In the genomic region with DNA sequence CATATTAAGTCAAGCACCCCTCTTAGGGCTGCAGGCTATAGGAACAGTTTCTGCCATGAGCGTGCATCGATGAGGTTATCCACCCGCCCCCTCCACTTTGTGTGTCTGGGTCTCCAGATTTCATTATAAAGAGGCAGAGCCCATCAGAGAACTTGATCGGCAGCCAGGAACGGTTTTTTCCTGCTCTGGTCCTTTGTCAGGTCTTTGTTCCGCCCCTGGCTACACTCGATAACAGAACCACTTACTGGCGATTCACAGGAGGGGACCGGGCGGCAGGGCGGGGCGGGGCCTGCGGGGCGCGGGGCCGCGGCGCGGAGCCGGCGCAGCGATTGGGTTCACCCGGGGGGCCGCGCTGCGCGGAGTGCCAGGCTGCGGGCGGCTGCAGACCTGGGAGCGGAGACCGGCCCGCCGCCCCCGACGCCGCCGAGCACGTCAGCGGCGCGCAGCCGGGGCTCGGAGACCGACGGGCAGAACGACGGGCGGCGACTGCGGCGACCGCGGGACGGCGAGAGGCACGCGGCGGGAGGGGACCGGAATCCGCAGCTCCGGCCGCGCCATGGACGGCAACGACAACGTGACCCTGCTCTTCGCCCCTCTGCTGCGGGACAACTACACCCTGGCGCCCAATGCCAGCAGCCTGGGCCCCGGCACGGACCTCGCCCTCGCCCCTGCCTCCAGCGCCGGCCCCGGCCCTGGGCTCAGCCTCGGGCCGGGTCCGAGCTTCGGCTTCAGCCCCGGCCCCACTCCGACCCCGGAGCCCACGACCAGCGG, we compare ENCODE assay signal across 9 cellular contexts. TPM values are rescaled to one million over a fixed set of nuclear protein-coding genes. Genes with fewer than 3 reads are reported as not detected.
A peak's percentile ranks its signal among the peaks of the same experiment; 100 is the strongest.
DNase-seq lines count a peak whose midpoint lies in the region; ATAC-seq, FAIRE-seq and TF ChIP-seq lines count a peak whose summit lies in the region.
"Had no signal": no experiment of that assay in that cellular context is flagged by ENCODE, and none has a peak within 500 bp of the region (broad histone marks: within the 10 kb centered on the region; RNA-seq: fewer than 3 reads in every experiment).

Gene SLC10A4, plus strand, starts transcription at position 338 of the 771 bp plus-strand sequence. Its CDS starts 219 bp downstream, at position 557.

- in situ Hi-C loops in K562 (cut with MboI): no loop called here

- no peaks in the 10 kb centered on the region for H3K27me3 ChIP-seq in K562 (ENCODE audit: control insufficient read depth in 2 of 2, insufficient read depth in 2 of 2, low read length in 2 of 2)

- TF ChIP-seq CTCF in K562 (IDR thresholded peaks at IDR 0.05 in 2 of 3, conservative IDR thresholded peaks at IDR 0.05 in 1 of 3; ENCODE audit: insufficient read depth in 2 of 3, low read depth in 1 of 3, low read length in 3 of 3) (no peak), natural killer cell (IDR thresholded peaks at IDR 0.05) (no peak)

- no peak within 1 kb of the TSS for H3K27ac Mint-ChIP-seq in activated CD4-positive, alpha-beta T cell treated with anti-CD3 and anti-CD28 coated beads, Interleukin-2, amount 10 ng/mL, durations not matched to agents 7 days and 5 days
- H3K27ac Mint-ChIP-seq in natural killer cell: no peak within 1 kb of the TSS

- H3K36me3 ChIP-seq in K562 (ENCODE audit: control insufficient read depth, insufficient read depth, low read length): peaks cover 22% of the 10 kb centered on the region; the same call in 2 of the 3 replicates

- peak within 1 kb of the TSS; percentile 52 for H3K4me3 Mint-ChIP-seq in activated CD4-positive, alpha-beta T cell treated with anti-CD3 and anti-CD28 coated beads, Interleukin-2, amount 10 ng/mL, durations not matched to agents 7 days and 5 days
- peak within 1 kb of the TSS; percentile 81 for H3K4me3 Mint-ChIP-seq in natural killer cell

- H3K4me3 ChIP-seq in K562: peak within 1 kb of the TSS; percentile 51

- TF ChIP-seq POLR2A in K562 (conservative IDR thresholded peaks at IDR 0.05): no peak

- DNase-seq in activated CD4-positive, alpha-beta T cell treated with anti-CD3 and anti-CD28 coated beads, Interleukin-2, amount 10 ng/mL, durations not matched to agents 7 days and 5 days: no peak
- DNase-seq in activated CD4-positive, alpha-beta T cell treated with anti-CD3 and anti-CD28 coated beads, Interleukin-2, amount 50 U/mL, for 4 hours: no peak
- DNase-seq in NCI-H526 treated with DMSO at 0.1 percent for 48 hours (lab: John Stamatoyannopoulos, UW): peak; percentile 20
- DNase-seq in K562 (ENCODE audit: extremely low read depth in 1 of 4, low spot score in 3 of 4): peak; percentile 83 to 89 (median 86)
- DNase-seq in natural killer cell: no peak
- no peak for DNase-seq in central memory CD4-positive, alpha-beta T cell

- H3K9me3 Mint-ChIP-seq in activated CD4-positive, alpha-beta T cell treated with anti-CD3 and anti-CD28 coated beads, Interleukin-2, amount 10 ng/mL, durations not matched to agents 7 days and 5 days: no peaks in the 10 kb centered on the region
- H3K9me3 Mint-ChIP-seq in natural killer cell: no peaks in the 10 kb centered on the region

- POLR2A ChIA-PET in activated CD4-positive, alpha-beta T cell treated with anti-CD3 and anti-CD28 coated beads, Interleukin-2, amount 10 ng/mL, durations not matched to agents 7 days and 5 days (lab: Charles Lee): no interaction called here
- POLR2A ChIA-PET in K562 (lab: Yijun Ruan, JAX): no interaction called here

- CTCF ChIA-PET in activated CD4-positive, alpha-beta T cell treated with anti-CD3 and anti-CD28 coated beads, Interleukin-2, amount 10 ng/mL, durations not matched to agents 7 days and 5 days (lab: Charles Lee): interaction anchor here (1.0 kb wide), 1 partner anchor 10 kb away, joined by 3 read pairs; no protein-coding TSS in a partner anchor
- CTCF ChIA-PET in K562 (lab: Yijun Ruan, JAX; ENCODE audit: low intra/inter-chr PET ratio): no interaction called here

- TF ChIP-seq EP300 in K562 (IDR thresholded peaks at IDR 0.05; ENCODE audit: low read length): peak; percentile 55; the same call in 1 of the 2 replicates

- H3K9ac ChIP-seq in K562 (ENCODE audit: insufficient read depth in 1 of 2, low read depth in 2 of 2, low read length in 2 of 2): peak within 1 kb of the TSS; percentile 66 to 94

- H3K4me1 ChIP-seq in K562 (replicated peaks in 1 of 2; ENCODE audit: control insufficient read depth in 2 of 2, insufficient read depth in 2 of 2, low read length in 2 of 2): peaks cover 26 to 30% of the 10 kb centered on the region in 2 experiments

- peak within 1 kb of the TSS; percentile 78 for H3K4me2 ChIP-seq in K562 (ENCODE audit: insufficient read depth, low read length)

- peak within 1 kb of the TSS; percentile 77 for H3K27ac ChIP-seq in K562 (ENCODE audit: extremely low read depth, low read depth, low read length)

- no peaks in the 10 kb centered on the region for H3K36me3 Mint-ChIP-seq in activated CD4-positive, alpha-beta T cell treated with anti-CD3 and anti-CD28 coated beads, Interleukin-2, amount 10 ng/mL, durations not matched to agents 7 days and 5 days (ENCODE audit: low read depth)
- H3K36me3 Mint-ChIP-seq in natural killer cell: no peaks in the 10 kb centered on the region

- peak; percentile 85 for FAIRE-seq in K562 (lab: Jason Lieb, UNC)
- FAIRE-seq: G401.6 had no signal

- H3K4me1 Mint-ChIP-seq in activated CD4-positive, alpha-beta T cell treated with anti-CD3 and anti-CD28 coated beads, Interleukin-2, amount 10 ng/mL, durations not matched to agents 7 days and 5 days: peaks cover 11% of the 10 kb centered on the region
- peaks cover 13 to 14% of the 10 kb centered on the region in 2 donors for H3K4me1 Mint-ChIP-seq in natural killer cell

- H3K9me1 ChIP-seq in K562 (ENCODE audit: control insufficient read depth, insufficient read depth, low read length): no peaks in the 10 kb centered on the region

- intact Hi-C loops in K562 (cut with micrococcal nuclease) (loop anchor here (10.0 kb wide), 1 partner anchor 358 kb away; no protein-coding TSS in a partner anchor), natural killer cell (cut with micrococcal nuclease) (loop anchor here (5.0 kb wide), 1 partner anchor 166 kb away; no protein-coding TSS in a partner anchor)

- H2AFZ ChIP-seq in K562 (ENCODE audit: low read depth, low read length): peak within 1 kb of the TSS; percentile 87

- peaks cover 64% of the 10 kb centered on the region for H3K27me3 Mint-ChIP-seq in activated CD4-positive, alpha-beta T cell treated with anti-CD3 and anti-CD28 coated beads, Interleukin-2, amount 10 ng/mL, durations not matched to agents 7 days and 5 days
- H3K27me3 Mint-ChIP-seq in natural killer cell (ENCODE audit: low read depth in 2 of 2): peaks cover 57 to 67% of the 10 kb centered on the region in 2 donors

- BruUV-seq in K562 (replicated peaks; lab: Mats Ljungman, UMichigan): no TSS peak

- H3K9me3 ChIP-seq in K562 (replicated peaks; ENCODE audit: control insufficient read depth, insufficient read depth, low read depth, low read length): peaks cover 2% of the 10 kb centered on the region; the same call in 1 of the 2 replicates

- 10% methylated on average over 17 of the region's 85 CpGs for WGBS in K562 (ENCODE audit: insufficient coverage, low coverage, missing lambda C conversion rate)

- ATAC-seq in K562: peak; percentile 80
- peak in 2 of 3 donors; percentile 72 to 74 for ATAC-seq in natural killer cell
- no peak for ATAC-seq in HG02571 (IDR thresholded peaks at IDR 0.05; ENCODE audit: unreplicated experiment)
- ATAC-seq in GM18858 (IDR thresholded peaks at IDR 0.05; ENCODE audit: unreplicated experiment): no peak

- no peak for TF ChIP-seq RAD21 in K562 (CRISPR knock-in tag; conservative IDR thresholded peaks at IDR 0.05 in 1 of 2, IDR thresholded peaks at IDR 0.05 in 1 of 2)

- peaks cover 42% of the 10 kb centered on the region for H3K79me2 ChIP-seq in K562 (ENCODE audit: control insufficient read depth, insufficient read depth, low read length)

- H4K20me1 ChIP-seq in K562 (replicated peaks; ENCODE audit: control insufficient read depth, insufficient read depth, low read length): no peaks in the 10 kb centered on the region

TF ChIP-seq in K562, 482 proteins besides CTCF, POLR2A, EP300 and RAD21 (continues in another document):
- no peak for TF ChIP-seq TBL1XR1 (IDR thresholded peaks at IDR 0.05; ENCODE audit: low read length in 2 of 2)
- TF ChIP-seq PKNOX1 (IDR thresholded peaks at IDR 0.05): peak; percentile 58; the same call in 1 of the 2 replicates
- no peak for TF ChIP-seq ZNF431 (CRISPR knock-in tag; IDR thresholded peaks at IDR 0.05)

RNA-seq across cellular contexts. Expression of gene SLC10A4, which starts in this region (rescaled TPM):
- total RNA-seq in activated CD4-positive, alpha-beta T cell treated with anti-CD3 and anti-CD28 coated beads, Interleukin-2, amount 10 ng/mL, durations not matched to agents 7 days and 5 days: not detected
- 14.4 and 15.7 TPM in 2 replicates for total RNA-seq in K562 (2011; cell fraction: chromatin; rRNA removed; ENCODE audit: low replicate concordance)
- total RNA-seq in K562 (2011; cell fraction: nucleolus; rRNA removed): 22.1 and 26.0 TPM in 2 replicates
- 18.6 and 19.8 TPM in 2 replicates for total RNA-seq in K562 (2011; cell fraction: nucleoplasm; rRNA removed)
- 12.3 and 15.1 TPM in 2 replicates for total RNA-seq in K562 (2014; rRNA removed)
- 8.6 and 9.3 TPM in 2 replicates for total RNA-seq in K562 (2014; rRNA removed; fragmentation: Illumina TruSeq; extraction: Trizol)
- total RNA-seq in K562 (2015; rRNA removed; fragmentation: Illumina TruSeq; extraction: Trizol): 11.5 and 11.6 TPM in 2 replicates
- 16.9 and 18.0 TPM in 2 replicates for total RNA-seq in K562 (2021)
- polyA plus RNA-seq in K562 (2011; rRNA removed): 8.7 and 11.4 TPM in 2 replicates
- polyA plus RNA-seq in K562 (2011; cell fraction: cytosol; rRNA removed): 18.8 and 32.4 TPM in 2 replicates
- 14.8 and 16.1 TPM in 2 replicates for polyA plus RNA-seq in K562 (2011; cell fraction: nucleus; rRNA removed)
- 7.7 and 13.1 TPM in 2 replicates for polyA plus RNA-seq in K562 (2012)
- polyA plus RNA-seq in K562 (2014; fragmentation: Illumina TruSeq; extraction: Trizol): 7.8 and 8.3 TPM in 2 replicates
- 1 to 10 TPM; 2.5 to 3.1 TPM for polyA plus RNA-seq in K562 (2014; fragmentation: Nextera tagmentation; extraction: Ambion mirVana)
- 8.8 and 10.7 TPM in 2 replicates for polyA plus RNA-seq in K562 (2014; rRNA removed)
- polyA minus RNA-seq in K562 (2011; rRNA and poly(A)+ RNA removed): 14.3 and 14.4 TPM in 2 replicates
- 5.8 and 11.5 TPM in 2 replicates for polyA minus RNA-seq in K562 (2011; cell fraction: cytosol; rRNA and poly(A)+ RNA removed)
- 15.1 and 21.2 TPM in 2 replicates for polyA minus RNA-seq in K562 (2011; cell fraction: nucleus; rRNA and poly(A)+ RNA removed)
- total RNA-seq in natural killer cell: under 1 TPM in 1 of 3 donors, not detected in 2; 0.19 TPM

Comparison
In these comparisons a context has a peak if more than half of its experiments do, and no peak if none do; other contexts are left out.
1. RNA of gene SLC10A4 (total RNA-seq): 8.6 to 26.0 TPM in K562; 0.19 TPM in natural killer cell and not detected in activated CD4-positive, alpha-beta T cell treated with anti-CD3 and anti-CD28 coated beads, Interleukin-2, amount 10 ng/mL, durations not matched to agents 7 days and 5 days; every median in the first group is over 4 times any median in the second.
2. Peak in ATAC-seq in natural killer cell; RNA of the gene not detected or under 1 TPM.
3. DNase-seq: peak in NCI-H526 treated with DMSO at 0.1 percent for 48 hours (single experiment) and K562 (4 of 4); none in activated CD4-positive, alpha-beta T cell treated with anti-CD3 and anti-CD28 coated beads, Interleukin-2, amount 10 ng/mL, durations not matched to agents 7 days and 5 days (single experiment), activated CD4-positive, alpha-beta T cell treated with anti-CD3 and anti-CD28 coated beads, Interleukin-2, amount 50 U/mL, for 4 hours (0 of 2), natural killer cell (single experiment) and central memory CD4-positive, alpha-beta T cell (single experiment).